ENCODE assay signal across 1 cellular context in genomic region chr11:59753650-59754493, GRCh38.
TF ChIP-seq lines count a peak whose summit lies in the region.

No MANE protein-coding gene starts in this region.

TF ChIP-seq in HepG2, 621 proteins besides CTCF, POLR2A, EP300 and RAD21 (continued from another document and continues in another):
- TF ChIP-seq ZBED4 (CRISPR knock-in tag; IDR thresholded peaks at IDR 0.05; ENCODE audit: borderline replicate concordance) (no peak), SALL1 (CRISPR knock-in tag; IDR thresholded peaks at IDR 0.05) (peak; percentile 80), ZHX1 (CRISPR knock-in tag; IDR thresholded peaks at IDR 0.05; ENCODE audit: low read depth) (no peak; the same call in 1 of the 2 replicates), ZBTB20 (CRISPR knock-in tag; IDR thresholded peaks at IDR 0.05; ENCODE audit: borderline replicate concordance, low read depth) (0 out of 2 replicates have a peak, but pooled peaks have one; percentile 29), SIN3B (IDR thresholded peaks at IDR 0.05; ENCODE audit: low read length) (no peak), FOXA3 (CRISPR knock-in tag; IDR thresholded peaks at IDR 0.05) (0 out of 2 replicates have a peak, but pooled peaks have one; percentile 36), SRSF1 (optimal IDR thresholded peaks at IDR 0.05; ENCODE audit: low read depth, low read length) (no peak), ZNF777 (CRISPR knock-in tag; IDR thresholded peaks at IDR 0.05) (peak; percentile 33; the same call in 1 of the 2 replicates), NFATC3 (CRISPR knock-in tag; IDR thresholded peaks at IDR 0.05) (0 out of 2 replicates have a peak, but pooled peaks have one; percentile 41), KLF15 (CRISPR knock-in tag; IDR thresholded peaks at IDR 0.05; ENCODE audit: borderline replicate concordance) (no peak), SPEN (CRISPR knock-in tag; IDR thresholded peaks at IDR 0.05; ENCODE audit: low read depth) (0 out of 2 replicates have a peak, but pooled peaks have one; percentile 25), KIAA2018 (CRISPR knock-in tag; IDR thresholded peaks at IDR 0.05; ENCODE audit: borderline replicate concordance) (no peak), ZNF281 (CRISPR knock-in tag; IDR thresholded peaks at IDR 0.05; ENCODE audit: borderline replicate concordance) (peak; percentile 40; the same call in 1 of the 2 replicates), ZNF564 (CRISPR knock-in tag; IDR thresholded peaks at IDR 0.05) (no peak), GATAD2A (CRISPR knock-in tag; IDR thresholded peaks at IDR 0.05) (peak; percentile 59; the same call in 1 of the 2 replicates), RXRB (CRISPR knock-in tag; IDR thresholded peaks at IDR 0.05; ENCODE audit: borderline replicate concordance) (peak; percentile 60; the same call in 1 of the 2 replicates), ZNF207 (IDR thresholded peaks at IDR 0.05; ENCODE audit: borderline replicate concordance) (no peak), REXO4 (CRISPR knock-in tag; IDR thresholded peaks at IDR 0.05; ENCODE audit: borderline replicate concordance) (no peak), GFI1 (CRISPR knock-in tag; IDR thresholded peaks at IDR 0.05; ENCODE audit: borderline replicate concordance) (0 out of 2 replicates have a peak, but pooled peaks have one; percentile 28), KLF16 (CRISPR knock-in tag; IDR thresholded peaks at IDR 0.05) (peak in 1 of 2 experiments; percentile 61; a peak in 1 of 4 replicates), ZIK1 (CRISPR knock-in tag; IDR thresholded peaks at IDR 0.05; ENCODE audit: borderline replicate concordance, low read depth) (0 out of 2 replicates have a peak, but pooled peaks have one; percentile 38), ZNF644 (CRISPR knock-in tag; IDR thresholded peaks at IDR 0.05; ENCODE audit: low read depth) (peak; percentile 96), ZNF432 (CRISPR knock-in tag; IDR thresholded peaks at IDR 0.05; ENCODE audit: borderline replicate concordance) (no peak), ZNF232 (CRISPR knock-in tag; IDR thresholded peaks at IDR 0.05; ENCODE audit: borderline replicate concordance) (no peak), DDIT3 (CRISPR knock-in tag; IDR thresholded peaks at IDR 0.05) (no peak), SNAPC2 (CRISPR knock-in tag; IDR thresholded peaks at IDR 0.05) (no peak), STAG1 (CRISPR knock-in tag; IDR thresholded peaks at IDR 0.05) (peak; percentile 84), AFF4 (CRISPR knock-in tag; IDR thresholded peaks at IDR 0.05) (no peak), ZNF788 (CRISPR knock-in tag; IDR thresholded peaks at IDR 0.05; ENCODE audit: borderline replicate concordance) (no peak)
